Comparison of ENCODE assay signal across 10 cellular contexts in genomic region chr11:71489311-71490043, GRCh38. TPM values are rescaled to one million over a fixed set of nuclear protein-coding genes. Genes with fewer than 3 reads are reported as not detected.
DNase-seq lines count a peak whose midpoint lies in the region; ATAC-seq, FAIRE-seq and TF ChIP-seq lines count a peak whose summit lies in the region.
"Had no signal": no experiment of that assay in that cellular context is flagged by ENCODE, and none has a peak within 500 bp of the region (broad histone marks: within the 10 kb centered on the region; RNA-seq: fewer than 3 reads in every experiment).

No MANE protein-coding gene starts in this region.

- TF ChIP-seq POLR2A in GM12892 (IDR thresholded peaks at IDR 0.05; ENCODE audit: low read depth, low read length), result no peak
- TF ChIP-seq POLR2A in erythroblast (IDR thresholded peaks at IDR 0.05; ENCODE audit: low read length), result no peak

- ATAC-seq in GM21576 (IDR thresholded peaks at IDR 0.05; ENCODE audit: unreplicated experiment), result no peak

- H3K9me3 ChIP-seq in SJCRH30 (replicated peaks), result no peaks in the 10 kb centered on the region
- H3K9me3 ChIP-seq in tibial artery, result no peaks in the 10 kb centered on the region

- peaks cover 13% of the 10 kb centered on the region for H3K4me1 ChIP-seq in SJCRH30
- no peaks in the 10 kb centered on the region for H3K4me1 ChIP-seq in tibial artery

- H3K4me3 ChIP-seq in SJCRH30, result no peak overlapping the region
- no peak overlapping the region for H3K4me3 ChIP-seq in cardiac fibroblast (replicated peaks in 1 of 2; ENCODE audit: low read depth in 2 of 2, low read length in 2 of 2)
- no peak overlapping the region for H3K4me3 ChIP-seq in tibial artery
- H3K4me3 ChIP-seq: PC-9 had no signal

- TF ChIP-seq CTCF in cardiac fibroblast (IDR thresholded peaks at IDR 0.05; ENCODE audit: low read depth, low read length) (no peak), tibial artery (IDR thresholded peaks at IDR 0.05) (no peak)

- FAIRE-seq in GM12892 (lab: Jason Lieb, UNC), result peak; percentile 99

- no peaks in the 10 kb centered on the region for H3K27me3 ChIP-seq in SJCRH30
- H3K27me3 ChIP-seq in tibial artery, result no peaks in the 10 kb centered on the region

- DNase-seq in GM12892 (ENCODE audit: insufficient read length), result peak; percentile 69
- DNase-seq in SJCRH30, result no peak
- DNase-seq in cardiac fibroblast (ENCODE audit: low read depth in 2 of 2), result peak; percentile 35 to 74
- peak; percentile 47 for DNase-seq in stimulated activated CD4-positive, alpha-beta T cell treated with anti-CD3 and anti-CD28 coated beads, Interleukin-12 subunit alpha, Interleukin-12 subunit beta, amount 100 ng/mL, for 4 hours
- no peak for DNase-seq in tibial artery
- DNase-seq in erythroblast (lab: John Stamatoyannopoulos, UW), result no peak
- no peak for DNase-seq in GOT3 (lab: John Stamatoyannopoulos, UW)

- intact Hi-C loops in tibial artery (cut with DNase I; ENCODE audit: low total_unique reads), result no loop called here

- H3K36me3 ChIP-seq in SJCRH30 (no peaks in the 10 kb centered on the region), tibial artery (peaks cover 55 to 94% (median 71%) of the 10 kb centered on the region in 3 donors)

- H3K27ac ChIP-seq in SJCRH30, result peak overlapping the region; percentile 85
- no peak overlapping the region for H3K27ac ChIP-seq in tibial artery
- H3K27ac ChIP-seq: PC-9 had no signal

RNA-seq across cellular contexts. Expression of gene NADSYN1, which starts 36.5 kb away (rescaled TPM):
- polyA plus RNA-seq in GM12892 (2012; ENCODE audit: missing spikeins), result 80.8 TPM
- 17.8 and 18.0 TPM in 2 replicates for total RNA-seq in SJCRH30 (2014; rRNA removed; shearing (Covaris generic))

RNA-seq across cellular contexts. Expression of gene KRTAP5-7, which starts 37.6 kb away (rescaled TPM):
- polyA plus RNA-seq in GM12892 (2012; ENCODE audit: missing spikeins), result 0.19 TPM
- total RNA-seq in SJCRH30 (2014; rRNA removed; shearing (Covaris generic)), result not detected in 2 replicates
- total RNA-seq: mucosa of gallbladder, PC-9 had no signal

RNA-seq across cellular contexts. Expression of gene DHCR7, which starts 41.3 kb away (rescaled TPM):
- 58.6 TPM for polyA plus RNA-seq in GM12892 (2012; ENCODE audit: missing spikeins)
- total RNA-seq in SJCRH30 (2014; rRNA removed; shearing (Covaris generic)), result 40.1 and 42.8 TPM in 2 replicates

RNA-seq across cellular contexts. Expression of gene KRTAP5-8, which starts 48.3 kb away (rescaled TPM):
- polyA plus RNA-seq in GM12892 (2012; ENCODE audit: missing spikeins), result not detected
- not detected in 2 replicates for total RNA-seq in SJCRH30 (2014; rRNA removed; shearing (Covaris generic))
- total RNA-seq: mucosa of gallbladder, PC-9 had no signal

RNA-seq across cellular contexts. Expression of gene KRTAP5-9, which starts 58.7 kb away (rescaled TPM):
- polyA plus RNA-seq in GM12892 (2012; ENCODE audit: missing spikeins), result 0.32 TPM
- total RNA-seq in SJCRH30 (2014; rRNA removed; shearing (Covaris generic)), result not detected in 2 replicates
- total RNA-seq: PC-9 had no signal

Comparison
In these comparisons a context has a peak if more than half of its experiments do, and no peak if none do; other contexts are left out.
1. DNase-seq: peak in GM12892 (single experiment), cardiac fibroblast (2 of 2) and stimulated activated CD4-positive, alpha-beta T cell treated with anti-CD3 and anti-CD28 coated beads, Interleukin-12 subunit alpha, Interleukin-12 subunit beta, amount 100 ng/mL, for 4 hours (single experiment); none in SJCRH30 (0 of 2), tibial artery (0 of 2), erythroblast (0 of 2) and GOT3 (single experiment).